In the genomic region with DNA sequence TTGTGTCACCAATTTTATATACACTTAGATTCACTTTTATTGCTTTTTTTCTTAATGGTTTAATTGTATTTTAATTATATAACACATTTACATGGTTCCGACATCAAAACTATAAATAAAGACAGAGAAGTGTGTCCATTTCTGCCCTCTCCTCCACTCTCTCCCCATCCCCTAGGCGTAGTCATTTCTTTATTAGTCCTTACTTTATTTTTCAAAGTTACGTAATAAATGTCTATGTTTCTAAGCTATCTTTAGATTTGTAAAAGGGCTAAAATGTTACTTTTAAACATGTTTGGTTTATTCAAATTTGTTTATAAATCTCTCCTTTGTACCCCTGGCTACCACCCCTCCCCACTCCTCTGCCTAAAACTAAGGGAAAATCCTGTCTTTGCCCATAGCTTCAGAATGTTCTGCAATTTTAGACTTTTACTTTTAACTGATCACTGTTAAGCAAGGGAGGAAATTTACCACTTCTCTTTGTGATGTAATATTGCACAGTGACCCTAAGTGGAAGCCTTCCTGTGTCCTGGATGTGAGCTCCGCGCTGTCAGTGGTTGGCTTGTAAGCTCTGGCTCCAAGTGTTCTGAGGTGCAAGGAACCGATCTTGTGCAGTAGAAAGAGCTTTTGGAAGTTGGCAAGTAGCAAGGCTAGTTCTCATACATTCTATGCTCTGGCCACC, we compare ENCODE assay signal across 31 cellular contexts. TPM values are rescaled to one million over a fixed set of nuclear protein-coding genes. Genes with fewer than 3 reads are reported as not detected.
DNase-seq lines count a peak whose midpoint lies in the region; ATAC-seq, FAIRE-seq and TF ChIP-seq lines count a peak whose summit lies in the region.
"Had no signal": no experiment of that assay in that cellular context is flagged by ENCODE, and none has a peak within 500 bp of the region (broad histone marks: within the 10 kb centered on the region; RNA-seq: fewer than 3 reads in every experiment).

No MANE protein-coding gene starts in this region.

- H3K36me3 ChIP-seq in HepG2 (replicated peaks in 1 of 2; ENCODE audit: control insufficient read depth in 1 of 2, insufficient read depth in 2 of 2, low read length in 2 of 2): peaks cover 33 to 60% of the 10 kb centered on the region in 2 experiments
- H3K36me3 ChIP-seq: gastrocnemius medialis had no signal

- TF ChIP-seq EP300 in HepG2 (IDR thresholded peaks at IDR 0.05; ENCODE audit: low read depth in 2 of 2, low read length in 2 of 2) (no peak), HepG2 (CRISPR knock-in tag; IDR thresholded peaks at IDR 0.05; ENCODE audit: borderline replicate concordance) (no peak)

- no peak overlapping the region for H3K9ac ChIP-seq in HepG2 (ENCODE audit: insufficient read depth, low read depth, low read length)

- H3K27me3 Mint-ChIP-seq in type B pancreatic cell: no peaks in the 10 kb centered on the region
- H3K27me3 Mint-ChIP-seq: activated naive CD4-positive, alpha-beta T cell treated with anti-CD3 and anti-CD28 coated beads, Interleukin-2, amount 10 ng/mL, durations not matched to agents 7 days and 5 days; stimulated activated naive CD8-positive, alpha-beta T cell treated with anti-CD3 and anti-CD28 coated beads, Interleukin-15, amount 100 ng/mL, for 72 hours had no signal

- DNase-seq in Kasumi-1 (lab: John Stamatoyannopoulos, UW) (peak; percentile 32 to 34), SIG-M5 (lab: John Stamatoyannopoulos, UW) (peak; percentile 63), HepG2 (ENCODE audit: low spot score) (no peak), type B pancreatic cell (ENCODE audit: extremely low spot score, unreplicated experiment) (no peak), DMS53 treated with DMSO at 0.1 percent for 48 hours (lab: John Stamatoyannopoulos, UW; ENCODE audit: unreplicated experiment) (no peak), T-helper 1 cell (no peak)
- no peak for DNase-seq in activated effector memory CD4-positive, alpha-beta T cell treated with Interleukin-2 at 50 U/mL for 16 hours
- DNase-seq: activated CD4-positive, alpha-beta T cell treated with anti-CD3 and anti-CD28 coated beads for 48 hours; activated naive CD4-positive, alpha-beta T cell treated with anti-CD3 and anti-CD28 coated beads, Interleukin-2, amount 10 ng/mL, durations not matched to agents 7 days and 5 days; activated T-cell treated with anti-CD3 and anti-CD28 coated beads, Interleukin-2, amount 50 U/mL, for 72 hours; amniotic stem cell; CD4-positive, alpha-beta memory T cell; cortex of kidney; esophagus squamous epithelium; gastrocnemius medialis; H9; NCI-H1417 treated with DMSO at 0.1 percent for 48 hours; NCI-H2107; NCI-H446 treated with DMSO at 0.1 percent for 48 hours; stimulated activated CD4-positive, alpha-beta T cell treated with anti-CD3 and anti-CD28 coated beads, Interleukin-15, amount 100 ng/mL, for 24 hours; stimulated activated naive CD8-positive, alpha-beta T cell treated with anti-CD3 and anti-CD28 coated beads, Interleukin-15, amount 100 ng/mL, for 72 hours; T-helper 2 cell had no signal

- no peaks in the 10 kb centered on the region for H4K20me1 ChIP-seq in HepG2 (ENCODE audit: insufficient read depth, low read length)

- 95% methylated on average over 6 of the region's 6 CpGs for WGBS in HepG2 (ENCODE audit: low lambda C conversion rate)

- POLR2A ChIA-PET in HepG2 (lab: Yijun Ruan, JAX): interaction anchor here (1.3 kb wide), 1 partner anchor 124 kb away, joined by 3 read pairs; no protein-coding TSS in a partner anchor

- no peak overlapping the region for H3K4me3 Mint-ChIP-seq in type B pancreatic cell
- H3K4me3 Mint-ChIP-seq: activated naive CD4-positive, alpha-beta T cell treated with anti-CD3 and anti-CD28 coated beads, Interleukin-2, amount 10 ng/mL, durations not matched to agents 7 days and 5 days; activated T-cell treated with anti-CD3 and anti-CD28 coated beads, Interleukin-2, amount 50 U/mL, for 72 hours; CD4-positive, alpha-beta memory T cell; endodermal cell; H9; neural crest cell; stimulated activated naive CD8-positive, alpha-beta T cell treated with anti-CD3 and anti-CD28 coated beads, Interleukin-15, amount 100 ng/mL, for 72 hours had no signal

- H3K4me1 ChIP-seq in HepG2 (ENCODE audit: insufficient read depth, low read length): peaks cover 23% of the 10 kb centered on the region
- H3K4me1 ChIP-seq: gastrocnemius medialis, SJSA1, tibial nerve had no signal

- H3K27me3 ChIP-seq in HepG2 (ENCODE audit: control insufficient read depth in 1 of 2, insufficient read depth in 2 of 2, low read length in 2 of 2): no peaks in the 10 kb centered on the region
- H3K27me3 ChIP-seq: esophagus squamous epithelium, gastrocnemius medialis, hepatocyte, SJSA1, tibial nerve had no signal

- in situ Hi-C loops in HepG2 (cut with HindIII; ENCODE audit: extremely low pct_ligation_motif_present, low pct_unique_long_range_greater_than_20kb): no loop called here

- ATAC-seq in HepG2: peak; percentile 42
- no peak for ATAC-seq in GM19455 (IDR thresholded peaks at IDR 0.05; ENCODE audit: unreplicated experiment)
- ATAC-seq: activated T-cell treated with anti-CD3 and anti-CD28 coated beads, Interleukin-2, amount 50 U/mL, for 72 hours; gastrocnemius medialis; Panc1; sciatic nerve; stimulated activated naive CD8-positive, alpha-beta T cell treated with anti-CD3 and anti-CD28 coated beads, Interleukin-15, amount 100 ng/mL, for 72 hours had no signal

- H3K27ac Mint-ChIP-seq in type B pancreatic cell: peak overlapping the region; percentile 24
- H3K27ac Mint-ChIP-seq: activated naive CD4-positive, alpha-beta T cell treated with anti-CD3 and anti-CD28 coated beads, Interleukin-2, amount 10 ng/mL, durations not matched to agents 7 days and 5 days; activated T-cell treated with anti-CD3 and anti-CD28 coated beads, Interleukin-2, amount 50 U/mL, for 72 hours; CD4-positive, alpha-beta memory T cell; endodermal cell; stimulated activated naive CD8-positive, alpha-beta T cell treated with anti-CD3 and anti-CD28 coated beads, Interleukin-15, amount 100 ng/mL, for 72 hours had no signal

- no peaks in the 10 kb centered on the region for H3K79me2 ChIP-seq in HepG2 (ENCODE audit: insufficient read depth, low read length)
- H3K79me2 ChIP-seq: hepatocyte had no signal

- H3K4me1 Mint-ChIP-seq in type B pancreatic cell (ENCODE audit: unreplicated experiment): peaks cover 3% of the 10 kb centered on the region
- H3K4me1 Mint-ChIP-seq: neural crest cell had no signal

- no peak for TF ChIP-seq RAD21 in HepG2 (CRISPR knock-in tag; IDR thresholded peaks at IDR 0.05)

- BruUV-seq in HepG2 (replicated peaks; lab: Mats Ljungman, UMichigan): no TSS peak

- TF ChIP-seq POLR2A in HepG2 (IDR thresholded peaks at IDR 0.05; ENCODE audit: insufficient read depth in 1 of 2, low read depth in 2 of 2, low read length in 2 of 2): no peak

- H3K36me3 Mint-ChIP-seq in type B pancreatic cell: peaks cover 20% of the 10 kb centered on the region
- H3K36me3 Mint-ChIP-seq: activated naive CD4-positive, alpha-beta T cell treated with anti-CD3 and anti-CD28 coated beads, Interleukin-2, amount 10 ng/mL, durations not matched to agents 7 days and 5 days; CD4-positive, alpha-beta memory T cell had no signal

- no peaks in the 10 kb centered on the region for H3K9me3 Mint-ChIP-seq in type B pancreatic cell
- H3K9me3 Mint-ChIP-seq: activated naive CD4-positive, alpha-beta T cell treated with anti-CD3 and anti-CD28 coated beads, Interleukin-2, amount 10 ng/mL, durations not matched to agents 7 days and 5 days; activated T-cell treated with anti-CD3 and anti-CD28 coated beads, Interleukin-2, amount 50 U/mL, for 72 hours; CD4-positive, alpha-beta memory T cell; endodermal cell; H9; neural crest cell; stimulated activated naive CD8-positive, alpha-beta T cell treated with anti-CD3 and anti-CD28 coated beads, Interleukin-15, amount 100 ng/mL, for 72 hours had no signal

- CTCF ChIA-PET in HepG2 (lab: Yijun Ruan, JAX; ENCODE audit: low intra/inter-chr PET ratio, low total read pairs): no interaction called here

- intact Hi-C loops in HepG2 (cut with micrococcal nuclease; ENCODE audit: unreplicated experiment): no loop called here

- H3K27ac ChIP-seq in HepG2 (ENCODE audit: extremely low read length, insufficient read depth, low read length): peak overlapping the region; percentile 48
- H3K27ac ChIP-seq: esophagus squamous epithelium, gastrocnemius medialis, SJSA1, tibial nerve had no signal

- no peak overlapping the region for H2AFZ ChIP-seq in HepG2 (ENCODE audit: low read length)
- H2AFZ ChIP-seq: hepatocyte had no signal

- no peaks in the 10 kb centered on the region for H3K9me3 ChIP-seq in HepG2 (ENCODE audit: low read length)
- H3K9me3 ChIP-seq: esophagus squamous epithelium, gastrocnemius medialis, SJSA1, tibial nerve had no signal

- no peak for TF ChIP-seq CTCF in HepG2 (CRISPR knock-in tag; IDR thresholded peaks at IDR 0.05)
- TF ChIP-seq CTCF in type B pancreatic cell (conservative IDR thresholded peaks at IDR 0.05): no peak

- H3K4me2 ChIP-seq in HepG2 (ENCODE audit: low read depth, low read length): no peak overlapping the region
- H3K4me2 ChIP-seq: hepatocyte had no signal

- FAIRE-seq in HepG2 (lab: Jason Lieb, UNC): peak; percentile 12
- FAIRE-seq: G401.6 had no signal

- no peak overlapping the region for H3K4me3 ChIP-seq in HepG2 (replicated peaks in 1 of 3; ENCODE audit: insufficient read depth in 1 of 3, low read depth in 2 of 3, low read length in 3 of 3)
- H3K4me3 ChIP-seq: esophagus squamous epithelium, gastrocnemius medialis, hepatocyte, SJSA1, tibial nerve had no signal

RNA-seq across cellular contexts. Expression of gene VILL, which starts 10.6 kb away (rescaled TPM):
- 3.2 and 4.0 TPM in 2 replicates for total RNA-seq in HepG2 (2016; rRNA removed; fragmentation: Illumina TruSeq; extraction: Trizol)
- total RNA-seq in HepG2 (2016; cell fraction: cytosol; rRNA removed; fragmentation: Illumina TruSeq; extraction: Trizol; ENCODE audit: low read depth): 4.3 and 5.3 TPM in 2 replicates
- total RNA-seq in HepG2 (2016; cell fraction: insoluble cytoplasmic fraction; rRNA removed; fragmentation: Illumina TruSeq; extraction: Trizol): 2.3 and 4.1 TPM in 2 replicates
- 3.3 and 5.4 TPM in 2 replicates for total RNA-seq in HepG2 (2016; cell fraction: membrane; rRNA removed; fragmentation: Illumina TruSeq; extraction: Trizol)
- total RNA-seq in HepG2 (2016; cell fraction: nucleus; rRNA removed; fragmentation: Illumina TruSeq; extraction: Trizol): 2.0 and 2.1 TPM in 2 replicates
- 5.3 and 7.5 TPM in 2 replicates for polyA plus RNA-seq in HepG2 (2011; rRNA removed)
- polyA plus RNA-seq in HepG2 (2011; cell fraction: cytosol; rRNA removed): 5.6 and 9.0 TPM in 2 replicates
- 8.6 and 9.9 TPM in 2 replicates for polyA plus RNA-seq in HepG2 (2011; cell fraction: nucleus; rRNA removed)
- 2.1 and 2.6 TPM in 2 replicates for polyA plus RNA-seq in HepG2 (2012)
- polyA plus RNA-seq in HepG2 (2016; cell fraction: cytosol; fragmentation: Illumina TruSeq; extraction: Trizol; ENCODE audit: low read depth): 4.2 and 6.5 TPM in 2 replicates
- 2.0 and 2.3 TPM in 2 replicates for polyA plus RNA-seq in HepG2 (2016; cell fraction: insoluble cytoplasmic fraction; fragmentation: Illumina TruSeq; extraction: Trizol; ENCODE audit: low read depth)
- 3.5 and 5.1 TPM in 2 replicates for polyA plus RNA-seq in HepG2 (2016; cell fraction: membrane; fragmentation: Illumina TruSeq; extraction: Trizol; ENCODE audit: low read depth)
- polyA plus RNA-seq in HepG2 (2016; cell fraction: nucleus; fragmentation: Illumina TruSeq; extraction: Trizol; ENCODE audit: insufficient read depth, low read depth): 2.0 and 2.9 TPM in 2 replicates
- 1.2 and 3.8 TPM in 2 replicates for polyA minus RNA-seq in HepG2 (2011; rRNA and poly(A)+ RNA removed; ENCODE audit: low replicate concordance)
- 0.89 TPM in 1 of 2 replicates, not detected in the other for polyA minus RNA-seq in HepG2 (2011; cell fraction: cytosol; rRNA and poly(A)+ RNA removed)
- polyA minus RNA-seq in HepG2 (2011; cell fraction: nucleus; rRNA and poly(A)+ RNA removed): 6.2 and 7.3 TPM in 2 replicates
- total RNA-seq in type B pancreatic cell (ENCODE audit: low replicate concordance): 14.2 and 16.9 TPM in 2 replicates

RNA-seq across cellular contexts. Expression of gene PLCD1, which starts 49.5 kb away (rescaled TPM):
- total RNA-seq in HepG2 (2016; rRNA removed; fragmentation: Illumina TruSeq; extraction: Trizol): 10.1 and 11.4 TPM in 2 replicates
- total RNA-seq in HepG2 (2016; cell fraction: cytosol; rRNA removed; fragmentation: Illumina TruSeq; extraction: Trizol; ENCODE audit: low read depth): 2.1 and 3.6 TPM in 2 replicates
- 9.3 and 12.3 TPM in 2 replicates for total RNA-seq in HepG2 (2016; cell fraction: insoluble cytoplasmic fraction; rRNA removed; fragmentation: Illumina TruSeq; extraction: Trizol)
- 4.6 and 5.7 TPM in 2 replicates for total RNA-seq in HepG2 (2016; cell fraction: membrane; rRNA removed; fragmentation: Illumina TruSeq; extraction: Trizol)
- total RNA-seq in HepG2 (2016; cell fraction: nucleus; rRNA removed; fragmentation: Illumina TruSeq; extraction: Trizol): 8.0 and 8.9 TPM in 2 replicates
- polyA plus RNA-seq in HepG2 (2011; rRNA removed): 12.4 and 12.8 TPM in 2 replicates
- polyA plus RNA-seq in HepG2 (2011; cell fraction: cytosol; rRNA removed): 7.2 and 10.7 TPM in 2 replicates
- 30.9 and 33.2 TPM in 2 replicates for polyA plus RNA-seq in HepG2 (2011; cell fraction: nucleus; rRNA removed)
- 10.6 and 11.1 TPM in 2 replicates for polyA plus RNA-seq in HepG2 (2012)
- polyA plus RNA-seq in HepG2 (2016; cell fraction: cytosol; fragmentation: Illumina TruSeq; extraction: Trizol; ENCODE audit: low read depth): 2.2 and 2.7 TPM in 2 replicates
- 6.8 and 9.0 TPM in 2 replicates for polyA plus RNA-seq in HepG2 (2016; cell fraction: insoluble cytoplasmic fraction; fragmentation: Illumina TruSeq; extraction: Trizol; ENCODE audit: low read depth)
- polyA plus RNA-seq in HepG2 (2016; cell fraction: membrane; fragmentation: Illumina TruSeq; extraction: Trizol; ENCODE audit: low read depth): 3.9 and 5.6 TPM in 2 replicates
- polyA plus RNA-seq in HepG2 (2016; cell fraction: nucleus; fragmentation: Illumina TruSeq; extraction: Trizol; ENCODE audit: insufficient read depth, low read depth): 13.4 and 22.2 TPM in 2 replicates
- 2.2 and 34.5 TPM in 2 replicates for polyA minus RNA-seq in HepG2 (2011; rRNA and poly(A)+ RNA removed; ENCODE audit: low replicate concordance)
- polyA minus RNA-seq in HepG2 (2011; cell fraction: cytosol; rRNA and poly(A)+ RNA removed): 11.5 and 15.0 TPM in 2 replicates
- 8.4 and 11.8 TPM in 2 replicates for polyA minus RNA-seq in HepG2 (2011; cell fraction: nucleus; rRNA and poly(A)+ RNA removed)
- total RNA-seq in type B pancreatic cell (ENCODE audit: low replicate concordance): 28.7 and 31.6 TPM in 2 replicates

RNA-seq across cellular contexts. Expression of gene DLEC1, which starts 59.1 kb away (rescaled TPM):
- total RNA-seq in HepG2 (2016; rRNA removed; fragmentation: Illumina TruSeq; extraction: Trizol) (not detected in 2 replicates), type B pancreatic cell (ENCODE audit: low replicate concordance) (0.76 and 3.2 TPM in 2 replicates)
- not detected in 2 replicates for total RNA-seq in HepG2 (2016; cell fraction: cytosol; rRNA removed; fragmentation: Illumina TruSeq; extraction: Trizol; ENCODE audit: low read depth)
- total RNA-seq in HepG2 (2016; cell fraction: insoluble cytoplasmic fraction; rRNA removed; fragmentation: Illumina TruSeq; extraction: Trizol): not detected in 2 replicates
- total RNA-seq in HepG2 (2016; cell fraction: membrane; rRNA removed; fragmentation: Illumina TruSeq; extraction: Trizol): not detected in 2 replicates
- total RNA-seq in HepG2 (2016; cell fraction: nucleus; rRNA removed; fragmentation: Illumina TruSeq; extraction: Trizol): not detected in 2 replicates
- polyA plus RNA-seq in HepG2 (2011; rRNA removed): 0.09 and 0.13 TPM in 2 replicates
- polyA plus RNA-seq in HepG2 (2011; cell fraction: cytosol; rRNA removed): 0.01 TPM in 1 of 2 replicates, not detected in the other
- 0.56 and 0.99 TPM in 2 replicates for polyA plus RNA-seq in HepG2 (2011; cell fraction: nucleus; rRNA removed)
- polyA plus RNA-seq in HepG2 (2012): 0.47 and 0.54 TPM in 2 replicates
- polyA plus RNA-seq in HepG2 (2016; cell fraction: cytosol; fragmentation: Illumina TruSeq; extraction: Trizol; ENCODE audit: low read depth): not detected in 2 replicates
- polyA plus RNA-seq in HepG2 (2016; cell fraction: insoluble cytoplasmic fraction; fragmentation: Illumina TruSeq; extraction: Trizol; ENCODE audit: low read depth): not detected in 2 replicates
- polyA plus RNA-seq in HepG2 (2016; cell fraction: membrane; fragmentation: Illumina TruSeq; extraction: Trizol; ENCODE audit: low read depth): not detected in 2 replicates
- polyA plus RNA-seq in HepG2 (2016; cell fraction: nucleus; fragmentation: Illumina TruSeq; extraction: Trizol; ENCODE audit: insufficient read depth, low read depth): not detected in 2 replicates
- 0.40 TPM in 1 of 2 replicates, not detected in the other for polyA minus RNA-seq in HepG2 (2011; rRNA and poly(A)+ RNA removed; ENCODE audit: low replicate concordance)
- not detected in 2 replicates for polyA minus RNA-seq in HepG2 (2011; cell fraction: cytosol; rRNA and poly(A)+ RNA removed)
- polyA minus RNA-seq in HepG2 (2011; cell fraction: nucleus; rRNA and poly(A)+ RNA removed): 0.77 and 0.99 TPM in 2 replicates
- total RNA-seq: gastrocnemius medialis, SJSA1 had no signal

Comparison
In these comparisons a context has a peak if more than half of its experiments do, and no peak if none do; other contexts are left out.
1. DNase-seq: peak in Kasumi-1 (2 of 2) and SIG-M5 (single experiment); none in HepG2 (single experiment), type B pancreatic cell (single experiment), DMS53 treated with DMSO at 0.1 percent for 48 hours (single experiment), activated effector memory CD4-positive, alpha-beta T cell treated with Interleukin-2 at 50 U/mL for 16 hours (single experiment) and T-helper 1 cell (0 of 5).